In genomic region chr5:108148715-108149139, GRCh38 we compare ENCODE assay signal across 8 cellular contexts.
DNase-seq lines count a peak whose midpoint lies in the region; ATAC-seq and TF ChIP-seq lines count a peak whose summit lies in the region.

No MANE protein-coding gene starts in this region.

- no peak for DNase-seq in CD14-positive monocyte (ENCODE audit: low spot score)
- DNase-seq in amniotic stem cell (lab: John Stamatoyannopoulos, UW): peak; percentile 22
- no peak for DNase-seq in right lobe of liver
- DNase-seq in NK-92 treated with Interleukin-12 subunit alpha and Interleukin-12 subunit beta, amount 100 ng/mL, for 24 hours (lab: John Stamatoyannopoulos, UW): no peak
- no peak for DNase-seq in effector CD4-positive, alpha-beta T cell
- DNase-seq in NCI-H128 (lab: John Stamatoyannopoulos, UW; ENCODE audit: unreplicated experiment): no peak

- H3K27me3 Mint-ChIP-seq in CD14-positive monocyte (ENCODE audit: low read depth in 3 of 3): peaks cover 0 to 3% (median 0%) of the 10 kb centered on the region in 3 donors

- peaks cover 15% of the 10 kb centered on the region for H3K4me1 Mint-ChIP-seq in CD14-positive monocyte

- H3K27ac ChIP-seq in right lobe of liver: no peak overlapping the region

- ATAC-seq in GM19023 (IDR thresholded peaks at IDR 0.05; ENCODE audit: unreplicated experiment): peak; percentile 52
- peak; percentile 63 for ATAC-seq in HG03460 (IDR thresholded peaks at IDR 0.05; ENCODE audit: unreplicated experiment)
- peak; percentile 20 to 59 (median 48) for ATAC-seq in right lobe of liver

- peaks cover 4% of the 10 kb centered on the region in 2 donors for H3K36me3 Mint-ChIP-seq in CD14-positive monocyte

- no peak for TF ChIP-seq POLR2A in right lobe of liver (IDR thresholded peaks at IDR 0.05)

- peaks cover 0 to 3% (median 0%) of the 10 kb centered on the region in 7 donors for H3K9me3 Mint-ChIP-seq in CD14-positive monocyte

- H3K9me3 ChIP-seq in right lobe of liver: no peaks in the 10 kb centered on the region

- TF ChIP-seq CTCF in CD14-positive monocyte (IDR thresholded peaks at IDR 0.05): peak; percentile 54
- TF ChIP-seq CTCF in right lobe of liver (IDR thresholded peaks at IDR 0.05): peak; percentile 32 to 45 (median 41)

- H3K27ac Mint-ChIP-seq in CD14-positive monocyte: no peak overlapping the region

- intact Hi-C loops in CD14-positive monocyte (cut with micrococcal nuclease) (no loop called here), right lobe of liver (cut with DNase I) (no loop called here)

- H3K4me1 ChIP-seq in right lobe of liver: no peaks in the 10 kb centered on the region

- H3K4me3 ChIP-seq in right lobe of liver: no peak overlapping the region

- H3K36me3 ChIP-seq in right lobe of liver: no peaks in the 10 kb centered on the region

- no peaks in the 10 kb centered on the region for H3K27me3 ChIP-seq in right lobe of liver

- H3K4me3 Mint-ChIP-seq in CD14-positive monocyte: no peak overlapping the region
